In genomic region chr1:25735956-25736529, GRCh38 we compare ENCODE assay signal across 29 cellular contexts.
DNase-seq lines count a peak whose midpoint lies in the region; ATAC-seq, FAIRE-seq and TF ChIP-seq lines count a peak whose summit lies in the region.
"Had no signal": no experiment of that assay in that cellular context is flagged by ENCODE, and none has a peak within 500 bp of the region (broad histone marks: within the 10 kb centered on the region; RNA-seq: fewer than 3 reads in every experiment).

No MANE protein-coding gene starts in this region.

- FAIRE-seq in bronchial epithelial cell (lab: Jason Lieb, UNC): peak; percentile 85
- FAIRE-seq: islet of Langerhans had no signal

- peak overlapping the region in 7 of 11 experiments; percentile 29 to 73 (median 54); a peak in 10 of 22 replicates for H3K4me2 ChIP-seq in BLaER1 treated with 17β-estradiol and CSF1 and Interleukin-3, amounts not matched to agents 10 nM and 100 nM
- H3K4me2 ChIP-seq: smooth muscle cell had no signal

- H3K9me3 ChIP-seq in BLaER1 treated with 17β-estradiol and CSF1 and Interleukin-3, amounts not matched to agents 10 nM and 100 nM (replicated peaks in 1 of 11): peaks cover 0 to 9% (median 0%) of the 10 kb centered on the region in 11 experiments; a peak in 1 of 22 replicates
- H3K9me3 ChIP-seq in right cardiac atrium (ENCODE audit: control insufficient read depth, low read length): no peaks in the 10 kb centered on the region
- no peaks in the 10 kb centered on the region for H3K9me3 ChIP-seq in adrenal gland (replicated peaks in 1 of 3)
- H3K9me3 ChIP-seq: colonic mucosa, HAP-1, thoracic aorta, uterus had no signal

- DNase-seq in bronchial epithelial cell (ENCODE audit: low read depth) (no peak), right cardiac atrium (peak in 2 of 3 donors; percentile 16 to 30), renal cortical epithelial cell (ENCODE audit: low read depth) (peak; percentile 53), adrenal gland (no peak), NCI-H2081 (lab: John Stamatoyannopoulos, UW) (no peak)
- DNase-seq in activated CD4-positive, alpha-beta T cell treated with anti-CD3 and anti-CD28 coated beads for 48 hours: no peak
- DNase-seq: activated CD8-positive, alpha-beta T cell treated with anti-CD3 and anti-CD28 coated beads, Interleukin-2, amount 10 ng/mL, durations not matched to agents 7 days and 5 days; anterior cingulate cortex; colonic mucosa; effector CD8-positive, alpha-beta T cell; glutamatergic neuron; naive B cell; NCI-H1417; NCI-H2029; NCI-H524 treated with DMSO at 0.1 percent for 48 hours; NK-92 treated with Interleukin-12 subunit alpha and Interleukin-12 subunit beta, amount 100 ng/mL, for 24 hours; occipital lobe; PC-3; SHP77; stimulated activated CD4-positive, alpha-beta T cell treated with anti-CD3 and anti-CD28 coated beads, Interleukin-2, amount 100 ng/mL, for 24 hours; stimulated activated CD8-positive, alpha-beta memory T cell treated with anti-CD3 and anti-CD28 coated beads, Interleukin-4, amount 100 ng/mL, for 48 hours; uterus had no signal

- WGBS in right cardiac atrium: 100% methylated on average over 1 of the region's 1 CpG
- 75 to 100% (median 99%) methylated on average over 1 of the region's 1 CpG for WGBS in adrenal gland, 4 donors

- ATAC-seq in right cardiac atrium (peak; percentile 34 to 50), GM18517 (IDR thresholded peaks at IDR 0.05; ENCODE audit: unreplicated experiment) (no peak)
- ATAC-seq: activated CD8-positive, alpha-beta T cell treated with anti-CD3 and anti-CD28 coated beads, Interleukin-2, amount 10 ng/mL, durations not matched to agents 7 days and 5 days; activated T-helper 17 cell treated with anti-CD3 and anti-CD28 coated beads, Interleukin-2, amount 50 U/mL, for 72 hours; PC-3 had no signal

- H3K27me3 ChIP-seq in BLaER1 treated with 17β-estradiol and CSF1 and Interleukin-3, amounts not matched to agents 10 nM and 100 nM: peaks cover 0 to 22% (median 0%) of the 10 kb centered on the region in 11 experiments; a peak in 6 of 22 replicates
- H3K27me3 ChIP-seq in bronchial epithelial cell (ENCODE audit: control insufficient read depth, insufficient read depth, low read length) (no peaks in the 10 kb centered on the region), right cardiac atrium (ENCODE audit: control insufficient read depth, insufficient read depth) (no peaks in the 10 kb centered on the region), adrenal gland (no peaks in the 10 kb centered on the region)
- H3K27me3 ChIP-seq: colonic mucosa, uterus had no signal

- TF ChIP-seq POLR2A in adrenal gland (IDR thresholded peaks at IDR 0.05): no peak

- H4K20me1 ChIP-seq in BLaER1 treated with 17β-estradiol and CSF1 and Interleukin-3, amounts not matched to agents 10 nM and 100 nM: peaks cover 0 to 28% (median 0%) of the 10 kb centered on the region in 11 experiments; a peak in 7 of 22 replicates

- no peak overlapping the region for H3K4me3 ChIP-seq in BLaER1 treated with 17β-estradiol and CSF1 and Interleukin-3, amounts not matched to agents 10 nM and 100 nM
- H3K4me3 ChIP-seq in bronchial epithelial cell (ENCODE audit: low read depth, low read length) (no peak overlapping the region), right cardiac atrium (ENCODE audit: low read length) (no peak overlapping the region), adrenal gland (no peak overlapping the region)
- H3K4me3 ChIP-seq: colonic mucosa, HAP-1, smooth muscle cell, thoracic aorta, uterus had no signal

- intact Hi-C loops in right cardiac atrium (cut with DNase I): loop anchor here in 1 of 4 donors (5.0 kb wide), 1 partner anchor 34 kb away; no protein-coding TSS in a partner anchor
- intact Hi-C loops in adrenal gland (cut with DNase I): no loop called here

- H3K9ac ChIP-seq in BLaER1 treated with 17β-estradiol and CSF1 and Interleukin-3, amounts not matched to agents 10 nM and 100 nM: no peak overlapping the region

- peaks cover 13 to 42% (median 22%) of the 10 kb centered on the region in 10 experiments for H3K4me1 ChIP-seq in BLaER1 treated with 17β-estradiol and CSF1 and Interleukin-3, amounts not matched to agents 10 nM and 100 nM
- H3K4me1 ChIP-seq in right cardiac atrium (ENCODE audit: control insufficient read depth, insufficient read depth, low read length): peaks cover 9% of the 10 kb centered on the region
- H3K4me1 ChIP-seq in adrenal gland (replicated peaks in 1 of 2): no peaks in the 10 kb centered on the region
- H3K4me1 ChIP-seq: colonic mucosa, HAP-1, uterus had no signal

- H3K36me3 ChIP-seq in BLaER1 treated with 17β-estradiol and CSF1 and Interleukin-3, amounts not matched to agents 10 nM and 100 nM: no peaks in the 10 kb centered on the region
- H3K36me3 ChIP-seq in bronchial epithelial cell (ENCODE audit: control insufficient read depth, insufficient read depth, low read length) (no peaks in the 10 kb centered on the region), adrenal gland (replicated peaks in 1 of 2) (no peaks in the 10 kb centered on the region)
- H3K36me3 ChIP-seq: colonic mucosa, HAP-1, thoracic aorta, uterus had no signal

- H3K27ac ChIP-seq in BLaER1 treated with 17β-estradiol and CSF1 and Interleukin-3, amounts not matched to agents 10 nM and 100 nM: no peak overlapping the region
- H3K27ac ChIP-seq in right cardiac atrium (ENCODE audit: low read length) (no peak overlapping the region), adrenal gland (peak overlapping the region in 1 of 5 donors; percentile 0)
- H3K27ac ChIP-seq: colonic mucosa, thoracic aorta, uterus had no signal

- TF ChIP-seq CTCF in bronchial epithelial cell (IDR thresholded peaks at IDR 0.05; ENCODE audit: insufficient read depth, low read length, severe bottlenecking) (no peak), adrenal gland (IDR thresholded peaks at IDR 0.05) (no peak)

Comparison
In these comparisons a context has a peak if more than half of its experiments do, and no peak if none do; other contexts are left out.
1. DNase-seq: peak in right cardiac atrium (2 of 3) and renal cortical epithelial cell (single experiment); none in bronchial epithelial cell (single experiment), adrenal gland (0 of 7), activated CD4-positive, alpha-beta T cell treated with anti-CD3 and anti-CD28 coated beads for 48 hours (single experiment) and NCI-H2081 (0 of 2).